1 cellular context compared by ENCODE assay signal in the genomic region with DNA sequence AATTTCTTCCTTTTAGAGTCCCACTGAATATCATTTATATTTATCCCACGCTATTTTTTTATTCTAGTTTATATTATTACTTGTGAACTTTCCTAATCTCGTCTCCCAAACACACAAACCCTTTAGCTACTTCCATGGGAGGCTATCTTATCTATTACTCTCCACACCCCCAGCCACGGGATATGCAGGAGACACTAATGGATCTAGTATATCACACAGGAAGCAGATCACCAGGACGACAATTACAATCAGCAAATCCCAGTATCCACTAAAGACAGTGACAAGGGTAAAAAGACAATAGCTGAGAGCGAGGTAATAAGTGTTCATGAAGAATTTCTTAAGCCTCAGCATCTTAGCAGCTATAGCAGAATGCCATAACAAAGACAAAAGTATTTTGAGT.
TF ChIP-seq lines count a peak whose summit lies in the region.

No MANE protein-coding gene starts in this region.

TF ChIP-seq in K562, 482 proteins besides CTCF, POLR2A, EP300 and RAD21 (continued from another document and continues in another):
- TF ChIP-seq, protein P1, sequence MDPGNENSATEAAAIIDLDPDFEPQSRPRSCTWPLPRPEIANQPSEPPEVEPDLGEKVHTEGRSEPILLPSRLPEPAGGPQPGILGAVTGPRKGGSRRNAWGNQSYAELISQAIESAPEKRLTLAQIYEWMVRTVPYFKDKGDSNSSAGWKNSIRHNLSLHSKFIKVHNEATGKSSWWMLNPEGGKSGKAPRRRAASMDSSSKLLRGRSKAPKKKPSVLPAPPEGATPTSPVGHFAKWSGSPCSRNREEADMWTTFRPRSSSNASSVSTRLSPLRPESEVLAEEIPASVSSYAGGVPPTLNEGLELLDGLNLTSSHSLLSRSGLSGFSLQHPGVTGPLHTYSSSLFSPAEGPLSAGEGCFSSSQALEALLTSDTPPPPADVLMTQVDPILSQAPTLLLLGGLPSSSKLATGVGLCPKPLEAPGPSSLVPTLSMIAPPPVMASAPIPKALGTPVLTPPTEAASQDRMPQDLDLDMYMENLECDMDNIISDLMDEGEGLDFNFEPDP (CRISPR knock-in tag; IDR thresholded peaks at IDR 0.05), result no peak
- TF ChIP-seq ZFPM2 (CRISPR knock-in tag; IDR thresholded peaks at IDR 0.05) (no peak), NCOR1 (IDR thresholded peaks at IDR 0.05) (peak; percentile 90), KLF1 (tag; IDR thresholded peaks at IDR 0.05) (no peak), ADNP (tag; IDR thresholded peaks at IDR 0.05) (no peak), CTBP1 (IDR thresholded peaks at IDR 0.05; ENCODE audit: borderline replicate concordance) (0 out of 2 replicates have a peak, but pooled peaks have one; percentile 10), MYC (IDR thresholded peaks at IDR 0.05; ENCODE audit: low read depth, low read length) (no peak), MYC (CRISPR knock-in tag; IDR thresholded peaks at IDR 0.05; ENCODE audit: borderline replicate concordance, low read depth) (no peak), XRCC4 (IDR thresholded peaks at IDR 0.05; ENCODE audit: extremely low read depth, insufficient read depth, insufficient read length) (no peak), GABPB1 (CRISPR knock-in tag; IDR thresholded peaks at IDR 0.05) (no peak), RBM34 (IDR thresholded peaks at IDR 0.05; ENCODE audit: borderline replicate concordance, insufficient read depth, low read length) (no peak), POLR2AphosphoS5 (IDR thresholded peaks at IDR 0.05; ENCODE audit: control insufficient read depth, insufficient read depth, low read depth, low read length) (peak; percentile 69; the same call in 1 of the 2 replicates), SPI1 (IDR thresholded peaks at IDR 0.05; ENCODE audit: borderline replicate concordance, low read depth, low read length) (no peak), ZNF217 (CRISPR knock-in tag; IDR thresholded peaks at IDR 0.05) (no peak), HCFC1 (IDR thresholded peaks at IDR 0.05; ENCODE audit: low read depth, low read length) (no peak), ZEB2 (IDR thresholded peaks at IDR 0.05) (peak; percentile 20; the same call in 1 of the 2 replicates), NRF1 (conservative IDR thresholded peaks at IDR 0.05 in 1 of 2, IDR thresholded peaks at IDR 0.05 in 1 of 2) (no peak), ATF7 (IDR thresholded peaks at IDR 0.05) (no peak), STAT5B (CRISPR knock-in tag; IDR thresholded peaks at IDR 0.05) (no peak)
- TF ChIP-seq, protein P2, sequence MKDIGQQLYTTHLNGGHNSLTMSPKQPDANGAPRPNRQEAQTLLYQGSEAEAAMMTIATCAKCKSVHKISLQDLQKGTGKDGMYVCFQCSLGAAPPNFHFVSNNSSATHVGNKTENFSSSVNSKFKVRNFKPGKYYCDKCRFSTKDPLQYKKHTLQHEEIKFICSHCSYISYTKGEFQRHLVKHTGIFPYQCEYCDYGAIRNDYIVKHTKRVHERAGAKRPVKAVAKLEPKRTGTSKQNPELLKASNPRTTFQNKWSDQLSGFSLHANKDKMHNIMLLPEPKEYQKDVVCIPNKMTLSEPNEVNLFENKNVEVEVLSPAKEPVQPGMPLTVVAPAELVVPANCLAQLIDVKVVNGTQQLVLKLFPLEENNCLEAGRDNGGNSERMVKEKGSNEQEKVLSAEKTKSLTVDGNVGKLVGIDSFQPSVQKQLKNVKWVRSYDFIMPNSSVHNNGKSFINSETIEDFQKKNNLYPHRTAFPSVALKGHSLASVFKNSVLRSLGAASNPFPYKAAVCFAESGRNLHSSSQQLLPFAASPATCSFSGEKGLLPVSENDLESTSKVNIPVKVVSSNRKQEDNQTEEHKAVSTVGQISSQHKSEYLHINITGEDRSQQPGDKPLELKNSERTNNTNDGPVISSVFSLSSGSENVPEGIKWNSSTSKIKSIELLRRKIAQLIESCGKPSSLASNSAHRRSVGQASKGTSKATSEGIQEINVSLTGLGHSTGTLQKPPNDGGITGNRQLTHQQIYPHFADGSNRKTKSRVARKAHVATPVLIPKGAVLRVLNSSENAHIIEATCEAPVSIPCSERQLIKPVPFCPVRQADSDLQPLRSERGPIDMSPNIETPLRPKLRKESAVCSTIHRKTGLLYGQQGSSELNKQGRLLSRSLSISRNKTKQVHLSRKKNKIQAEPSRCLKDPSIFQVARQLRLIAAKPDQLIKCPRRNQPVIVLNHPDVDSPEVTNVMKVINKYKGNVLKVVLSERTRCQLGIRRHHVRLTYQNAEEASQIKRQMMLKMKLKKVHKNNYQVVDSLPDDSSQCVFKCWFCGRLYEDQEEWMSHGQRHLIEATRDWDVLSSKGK (CRISPR knock-in tag; IDR thresholded peaks at IDR 0.05), result no peak
- TF ChIP-seq, protein P3, sequence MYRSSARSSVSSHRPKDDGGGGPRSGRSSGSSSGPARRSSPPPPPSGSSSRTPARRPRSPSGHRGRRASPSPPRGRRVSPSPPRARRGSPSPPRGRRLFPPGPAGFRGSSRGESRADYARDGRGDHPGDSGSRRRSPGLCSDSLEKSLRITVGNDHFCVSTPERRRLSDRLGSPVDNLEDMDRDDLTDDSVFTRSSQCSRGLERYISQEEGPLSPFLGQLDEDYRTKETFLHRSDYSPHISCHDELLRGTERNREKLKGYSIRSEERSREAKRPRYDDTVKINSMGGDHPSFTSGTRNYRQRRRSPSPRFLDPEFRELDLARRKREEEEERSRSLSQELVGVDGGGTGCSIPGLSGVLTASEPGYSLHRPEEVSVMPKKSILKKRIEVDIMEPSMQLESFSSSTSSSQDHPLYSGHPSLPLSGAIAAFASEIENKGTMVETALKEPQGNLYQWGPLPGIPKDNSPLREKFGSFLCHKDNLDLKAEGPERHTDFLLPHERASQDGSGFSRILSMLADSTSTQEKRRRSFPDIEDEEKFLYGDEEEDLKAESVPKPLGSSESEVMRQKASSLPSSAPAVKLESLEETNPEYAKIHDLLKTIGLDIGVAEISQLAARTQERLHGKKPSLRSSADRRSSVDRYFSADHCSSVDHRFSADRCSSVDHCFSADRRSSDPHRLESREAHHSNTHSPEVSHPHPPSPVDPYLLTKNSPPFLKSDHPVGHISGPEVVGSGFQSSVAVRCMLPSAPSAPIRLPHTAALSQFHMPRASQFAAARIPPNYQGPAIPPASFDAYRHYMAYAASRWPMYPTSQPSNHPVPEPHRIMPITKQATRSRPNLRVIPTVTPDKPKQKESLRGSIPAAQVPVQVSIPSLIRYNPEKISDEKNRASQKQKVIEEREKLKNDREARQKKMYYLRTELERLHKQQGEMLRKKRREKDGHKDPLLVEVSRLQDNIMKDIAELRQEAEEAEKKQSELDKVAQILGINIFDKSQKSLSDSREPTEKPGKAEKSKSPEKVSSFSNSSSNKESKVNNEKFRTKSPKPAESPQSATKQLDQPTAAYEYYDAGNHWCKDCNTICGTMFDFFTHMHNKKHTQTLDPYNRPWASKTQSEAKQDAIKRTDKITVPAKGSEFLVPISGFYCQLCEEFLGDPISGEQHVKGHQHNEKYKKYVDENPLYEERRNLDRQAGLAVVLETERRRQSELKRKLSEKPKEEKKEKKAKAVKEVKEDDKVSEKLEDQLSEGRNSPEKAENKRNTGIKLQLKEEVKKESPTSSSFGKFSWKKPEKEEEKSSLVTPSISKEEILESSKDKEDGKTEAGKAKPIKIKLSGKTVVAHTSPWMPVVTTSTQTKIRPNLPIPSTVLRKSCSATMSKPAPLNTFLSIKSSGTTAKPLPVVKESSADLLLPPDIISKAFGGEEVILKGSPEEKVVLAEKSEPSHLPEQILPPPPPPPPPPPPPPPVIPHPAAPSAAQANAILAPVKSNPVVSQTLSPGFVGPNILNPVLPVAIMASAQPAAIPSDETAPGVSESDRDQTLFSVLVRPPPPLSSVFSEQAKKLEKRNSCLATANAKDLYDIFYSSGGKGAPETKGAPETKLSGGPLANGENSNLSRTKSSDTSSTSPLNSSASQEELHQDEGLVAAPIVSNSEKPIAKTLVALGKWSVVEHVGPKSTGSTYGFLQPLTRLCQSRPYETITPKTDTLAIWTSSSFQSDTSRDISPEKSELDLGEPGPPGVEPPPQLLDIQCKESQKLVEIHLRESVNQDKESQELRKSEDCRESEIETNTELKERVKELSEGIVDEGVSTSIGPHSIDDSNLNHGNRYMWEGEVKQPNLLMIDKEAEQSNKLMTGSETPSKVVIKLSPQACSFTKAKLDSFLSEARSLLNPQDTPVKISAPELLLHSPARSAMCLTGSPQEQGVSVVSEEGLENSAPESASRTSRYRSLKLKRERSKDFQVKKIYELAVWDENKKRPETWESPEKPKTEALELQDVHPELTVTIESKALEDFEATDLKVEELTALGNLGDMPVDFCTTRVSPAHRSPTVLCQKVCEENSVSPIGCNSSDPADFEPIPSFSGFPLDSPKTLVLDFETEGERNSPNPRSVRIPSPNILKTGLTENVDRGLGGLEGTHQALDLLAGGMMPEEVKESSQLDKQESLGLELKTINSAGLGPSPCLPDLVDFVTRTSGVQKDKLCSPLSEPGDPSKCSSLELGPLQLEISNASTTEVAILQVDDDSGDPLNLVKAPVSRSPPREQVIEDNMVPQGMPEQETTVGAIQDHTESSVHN (IDR thresholded peaks at IDR 0.05; ENCODE audit: borderline replicate concordance in 1 of 2, low read depth in 1 of 2), result no peak
- TF ChIP-seq, protein P4, sequence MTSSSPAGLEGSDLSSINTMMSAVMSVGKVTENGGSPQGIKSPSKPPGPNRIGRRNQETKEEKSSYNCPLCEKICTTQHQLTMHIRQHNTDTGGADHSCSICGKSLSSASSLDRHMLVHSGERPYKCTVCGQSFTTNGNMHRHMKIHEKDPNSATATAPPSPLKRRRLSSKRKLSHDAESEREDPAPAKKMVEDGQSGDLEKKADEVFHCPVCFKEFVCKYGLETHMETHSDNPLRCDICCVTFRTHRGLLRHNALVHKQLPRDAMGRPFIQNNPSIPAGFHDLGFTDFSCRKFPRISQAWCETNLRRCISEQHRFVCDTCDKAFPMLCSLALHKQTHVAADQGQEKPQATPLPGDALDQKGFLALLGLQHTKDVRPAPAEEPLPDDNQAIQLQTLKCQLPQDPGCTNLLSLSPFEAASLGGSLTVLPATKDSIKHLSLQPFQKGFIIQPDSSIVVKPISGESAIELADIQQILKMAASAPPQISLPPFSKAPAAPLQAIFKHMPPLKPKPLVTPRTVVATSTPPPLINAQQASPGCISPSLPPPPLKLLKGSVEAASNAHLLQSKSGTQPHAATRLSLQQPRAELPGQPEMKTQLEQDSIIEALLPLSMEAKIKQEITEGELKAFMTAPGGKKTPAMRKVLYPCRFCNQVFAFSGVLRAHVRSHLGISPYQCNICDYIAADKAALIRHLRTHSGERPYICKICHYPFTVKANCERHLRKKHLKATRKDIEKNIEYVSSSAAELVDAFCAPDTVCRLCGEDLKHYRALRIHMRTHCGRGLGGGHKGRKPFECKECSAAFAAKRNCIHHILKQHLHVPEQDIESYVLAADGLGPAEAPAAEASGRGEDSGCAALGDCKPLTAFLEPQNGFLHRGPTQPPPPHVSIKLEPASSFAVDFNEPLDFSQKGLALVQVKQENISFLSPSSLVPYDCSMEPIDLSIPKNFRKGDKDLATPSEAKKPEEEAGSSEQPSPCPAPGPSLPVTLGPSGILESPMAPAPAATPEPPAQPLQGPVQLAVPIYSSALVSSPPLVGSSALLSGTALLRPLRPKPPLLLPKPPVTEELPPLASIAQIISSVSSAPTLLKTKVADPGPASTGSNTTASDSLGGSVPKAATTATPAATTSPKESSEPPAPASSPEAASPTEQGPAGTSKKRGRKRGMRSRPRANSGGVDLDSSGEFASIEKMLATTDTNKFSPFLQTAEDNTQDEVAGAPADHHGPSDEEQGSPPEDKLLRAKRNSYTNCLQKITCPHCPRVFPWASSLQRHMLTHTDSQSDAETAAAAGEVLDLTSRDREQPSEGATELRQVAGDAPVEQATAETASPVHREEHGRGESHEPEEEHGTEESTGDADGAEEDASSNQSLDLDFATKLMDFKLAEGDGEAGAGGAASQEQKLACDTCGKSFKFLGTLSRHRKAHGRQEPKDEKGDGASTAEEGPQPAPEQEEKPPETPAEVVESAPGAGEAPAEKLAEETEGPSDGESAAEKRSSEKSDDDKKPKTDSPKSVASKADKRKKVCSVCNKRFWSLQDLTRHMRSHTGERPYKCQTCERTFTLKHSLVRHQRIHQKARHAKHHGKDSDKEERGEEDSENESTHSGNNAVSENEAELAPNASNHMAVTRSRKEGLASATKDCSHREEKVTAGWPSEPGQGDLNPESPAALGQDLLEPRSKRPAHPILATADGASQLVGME (CRISPR knock-in tag; IDR thresholded peaks at IDR 0.05), result no peak
- TF ChIP-seq, protein P5, sequence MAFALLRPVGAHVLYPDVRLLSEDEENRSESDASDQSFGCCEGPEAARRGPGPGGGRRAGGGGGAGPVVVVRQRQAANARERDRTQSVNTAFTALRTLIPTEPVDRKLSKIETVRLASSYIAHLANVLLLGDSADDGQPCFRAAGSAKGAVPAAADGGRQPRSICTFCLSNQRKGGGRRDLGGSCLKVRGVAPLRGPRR (CRISPR knock-in tag; IDR thresholded peaks at IDR 0.05), result no peak
- TF ChIP-seq, protein P6, sequence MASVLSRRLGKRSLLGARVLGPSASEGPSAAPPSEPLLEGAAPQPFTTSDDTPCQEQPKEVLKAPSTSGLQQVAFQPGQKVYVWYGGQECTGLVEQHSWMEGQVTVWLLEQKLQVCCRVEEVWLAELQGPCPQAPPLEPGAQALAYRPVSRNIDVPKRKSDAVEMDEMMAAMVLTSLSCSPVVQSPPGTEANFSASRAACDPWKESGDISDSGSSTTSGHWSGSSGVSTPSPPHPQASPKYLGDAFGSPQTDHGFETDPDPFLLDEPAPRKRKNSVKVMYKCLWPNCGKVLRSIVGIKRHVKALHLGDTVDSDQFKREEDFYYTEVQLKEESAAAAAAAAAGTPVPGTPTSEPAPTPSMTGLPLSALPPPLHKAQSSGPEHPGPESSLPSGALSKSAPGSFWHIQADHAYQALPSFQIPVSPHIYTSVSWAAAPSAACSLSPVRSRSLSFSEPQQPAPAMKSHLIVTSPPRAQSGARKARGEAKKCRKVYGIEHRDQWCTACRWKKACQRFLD (CRISPR knock-in tag; IDR thresholded peaks at IDR 0.05), result no peak
- TF ChIP-seq, protein P7, sequence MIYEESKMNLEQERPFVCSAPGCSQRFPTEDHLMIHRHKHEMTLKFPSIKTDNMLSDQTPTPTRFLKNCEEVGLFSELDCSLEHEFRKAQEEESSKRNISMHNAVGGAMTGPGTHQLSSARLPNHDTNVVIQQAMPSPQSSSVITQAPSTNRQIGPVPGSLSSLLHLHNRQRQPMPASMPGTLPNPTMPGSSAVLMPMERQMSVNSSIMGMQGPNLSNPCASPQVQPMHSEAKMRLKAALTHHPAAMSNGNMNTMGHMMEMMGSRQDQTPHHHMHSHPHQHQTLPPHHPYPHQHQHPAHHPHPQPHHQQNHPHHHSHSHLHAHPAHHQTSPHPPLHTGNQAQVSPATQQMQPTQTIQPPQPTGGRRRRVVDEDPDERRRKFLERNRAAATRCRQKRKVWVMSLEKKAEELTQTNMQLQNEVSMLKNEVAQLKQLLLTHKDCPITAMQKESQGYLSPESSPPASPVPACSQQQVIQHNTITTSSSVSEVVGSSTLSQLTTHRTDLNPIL (CRISPR knock-in tag; IDR thresholded peaks at IDR 0.05), result no peak
